ENCODE assay signal across 19 cellular contexts in the genomic region with DNA sequence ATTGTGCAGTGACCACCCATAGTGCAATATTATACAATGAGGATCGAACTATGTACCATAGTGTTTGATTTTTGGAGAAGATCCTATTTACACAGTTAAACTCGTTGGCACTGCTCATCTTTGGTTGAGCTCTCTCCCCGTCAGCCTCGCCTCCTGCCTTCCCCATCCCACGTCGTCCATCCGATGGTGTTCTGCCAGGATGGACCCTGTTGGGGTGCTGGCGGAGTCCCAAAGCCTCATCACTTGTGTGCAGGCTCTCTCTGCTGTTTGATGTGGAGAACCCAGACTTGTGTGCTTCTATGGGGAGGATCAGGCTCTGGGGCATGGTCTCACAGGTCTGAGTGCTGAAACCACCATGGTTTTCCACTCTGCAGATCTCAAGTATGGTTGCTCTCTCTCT.
"Had no signal": no experiment of that assay in that cellular context is flagged by ENCODE, and none has a peak within 500 bp of the region (broad histone marks: within the 10 kb centered on the region; RNA-seq: fewer than 3 reads in every experiment).

No MANE protein-coding gene starts in this region.

- H3K27me3 Mint-ChIP-seq: stimulated activated naive B cell treated with anti-CD40 and anti-IgM and Interleukin-4, amounts not matched to agents 10 μg/mL and 1 μg/mL and 100 μg/mL, for 72 hours; stimulated activated naive CD8-positive, alpha-beta T cell treated with anti-CD3 and anti-CD28 coated beads, Interleukin-15, amount 100 ng/mL, for 72 hours had no signal

- H3K27ac ChIP-seq: coronary artery, skin epidermis, testis had no signal

- H3K27ac Mint-ChIP-seq: endodermal cell; natural killer cell treated with Interleukin-12 subunit alpha and Interleukin-12 subunit beta and Interleukin-15 and Interleukin-18, amount 100 ng/mL, for 72 hours; stimulated activated naive B cell treated with anti-CD40 and anti-IgM and Interleukin-4, amounts not matched to agents 10 μg/mL and 1 μg/mL and 100 μg/mL, for 72 hours; stimulated activated naive CD8-positive, alpha-beta T cell treated with anti-CD3 and anti-CD28 coated beads, Interleukin-15, amount 100 ng/mL, for 72 hours had no signal

- H3K4me3 ChIP-seq: coronary artery, heart left ventricle, mucosa of descending colon, sigmoid colon, skin epidermis, testis had no signal

- H3K4me3 Mint-ChIP-seq: endodermal cell; natural killer cell treated with Interleukin-12 subunit alpha and Interleukin-12 subunit beta and Interleukin-15 and Interleukin-18, amount 100 ng/mL, for 72 hours; stimulated activated naive B cell treated with anti-CD40 and anti-IgM and Interleukin-4, amounts not matched to agents 10 μg/mL and 1 μg/mL and 100 μg/mL, for 72 hours; stimulated activated naive CD8-positive, alpha-beta T cell treated with anti-CD3 and anti-CD28 coated beads, Interleukin-15, amount 100 ng/mL, for 72 hours had no signal

- H3K27me3 ChIP-seq: heart left ventricle, sigmoid colon, testis had no signal

- DNase-seq: cerebellar nuclear complex; effector CD4-positive, alpha-beta T cell; endodermal cell; foreskin melanocyte; heart left ventricle; hippocampal formation; left colon; left ventricle myocardium superior; mucosa of descending colon; sigmoid colon; stimulated activated CD4-positive, alpha-beta T cell treated with anti-CD3 and anti-CD28 coated beads, Interleukin-2, amount 100 ng/mL, for 24 hours; stimulated activated CD4-positive, alpha-beta T cell treated with anti-CD3 and anti-CD28 coated beads, Interleukin-4, amount 100 ng/mL, for 4 hours; stimulated activated naive B cell treated with anti-CD40 and anti-IgM and Interleukin-4, amounts not matched to agents 10 μg/mL and 1 μg/mL and 100 μg/mL, for 72 hours; stimulated activated naive CD8-positive, alpha-beta T cell treated with anti-CD3 and anti-CD28 coated beads, Interleukin-15, amount 100 ng/mL, for 72 hours; testis; trophoblast cell had no signal

- H3K9me3 ChIP-seq: heart left ventricle, mucosa of descending colon, sigmoid colon, testis had no signal

- H3K4me1 ChIP-seq: testis had no signal

- H3K9me3 Mint-ChIP-seq: endodermal cell; natural killer cell treated with Interleukin-12 subunit alpha and Interleukin-12 subunit beta and Interleukin-15 and Interleukin-18, amount 100 ng/mL, for 72 hours; stimulated activated naive CD8-positive, alpha-beta T cell treated with anti-CD3 and anti-CD28 coated beads, Interleukin-15, amount 100 ng/mL, for 72 hours had no signal

- H3K36me3 Mint-ChIP-seq: natural killer cell treated with Interleukin-12 subunit alpha and Interleukin-12 subunit beta and Interleukin-15 and Interleukin-18, amount 100 ng/mL, for 72 hours; stimulated activated naive B cell treated with anti-CD40 and anti-IgM and Interleukin-4, amounts not matched to agents 10 μg/mL and 1 μg/mL and 100 μg/mL, for 72 hours had no signal
